ENCODE assay signal across 1 cellular context in the genomic region with DNA sequence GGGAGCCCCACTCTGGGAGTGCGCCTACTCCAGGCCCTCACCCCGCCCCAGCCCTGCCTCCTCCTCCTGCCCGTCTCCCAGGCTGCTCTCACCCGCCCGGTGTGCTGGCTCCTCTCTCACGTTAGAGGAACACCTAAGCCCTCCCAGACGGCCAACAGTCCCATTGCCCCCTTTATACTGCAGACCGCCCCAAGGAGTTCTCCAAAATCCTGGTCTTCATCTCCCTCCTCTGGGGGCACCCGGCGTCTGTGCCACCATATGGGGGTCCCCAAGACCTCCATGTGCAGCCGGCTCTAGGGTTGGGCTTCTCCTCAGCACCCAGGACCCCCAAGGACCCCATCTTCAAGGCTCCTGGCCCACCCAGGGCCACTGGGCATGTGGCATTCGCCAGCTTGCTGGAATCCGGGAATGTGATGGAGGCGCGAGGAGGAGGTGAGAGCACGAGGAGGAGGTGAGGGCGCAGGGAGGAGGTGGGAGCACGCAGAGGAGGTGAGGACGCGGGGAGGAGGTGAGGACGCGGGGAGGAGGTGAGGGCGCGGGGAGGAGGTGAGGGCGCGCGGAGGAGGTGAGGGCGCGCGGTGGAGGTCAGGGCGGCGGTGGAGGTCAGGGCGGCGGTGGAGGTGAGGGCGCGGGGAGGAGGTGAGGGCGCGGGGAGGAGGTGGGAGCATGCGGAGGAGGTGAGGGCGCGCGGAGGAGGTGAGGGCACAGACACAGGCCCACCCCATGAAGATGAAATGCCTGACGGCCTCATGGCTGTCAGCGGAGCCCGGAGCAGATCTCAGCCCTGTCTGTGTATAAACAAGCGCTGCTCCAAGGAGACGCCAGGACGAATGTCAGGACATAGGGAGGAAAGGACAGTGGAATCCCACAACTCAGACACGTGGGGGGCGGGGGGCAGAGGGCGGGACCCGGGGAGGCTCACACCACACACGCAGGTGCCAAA.
TF ChIP-seq lines count a peak whose summit lies in the region.

No MANE protein-coding gene starts in this region.

TF ChIP-seq in GM12891, 5 proteins besides CTCF, POLR2A, EP300 and RAD21:
- TF ChIP-seq TAF1 (IDR thresholded peaks at IDR 0.05; ENCODE audit: low read depth, low read length) (no peak), POLR2AphosphoS5 (IDR thresholded peaks at IDR 0.05; ENCODE audit: low read depth, low read length) (no peak), PAX5 (IDR thresholded peaks at IDR 0.05; ENCODE audit: insufficient read depth, low read length, severe bottlenecking) (no peak), POU2F2 (IDR thresholded peaks at IDR 0.05; ENCODE audit: low read depth, low read length) (no peak), SPI1 (IDR thresholded peaks at IDR 0.05; ENCODE audit: low read depth, low read length) (no peak)
